In the genomic region with DNA sequence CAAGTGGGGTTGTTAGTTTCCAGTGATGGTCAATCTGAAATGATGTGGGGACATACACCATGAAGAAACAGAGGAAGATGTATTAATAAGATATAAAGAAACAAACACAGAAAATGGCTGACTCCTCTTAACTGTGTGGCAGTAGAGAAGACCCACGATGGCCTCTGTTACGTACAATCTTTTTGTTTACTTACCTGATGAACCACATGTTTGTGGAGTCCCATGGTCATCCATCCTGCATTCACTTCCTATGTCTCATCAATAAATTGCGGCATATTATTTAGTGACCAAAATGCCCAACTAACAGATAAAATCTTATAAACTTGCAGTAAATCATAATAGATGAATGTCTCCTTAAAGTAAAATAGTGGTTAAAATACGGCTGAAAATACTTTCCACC, we compare ENCODE assay signal across 10 cellular contexts.
"Had no signal": no experiment of that assay in that cellular context is flagged by ENCODE, and none has a peak within 500 bp of the region (broad histone marks: within the 10 kb centered on the region; RNA-seq: fewer than 3 reads in every experiment).

No MANE protein-coding gene starts in this region.

- H3K27ac ChIP-seq: GM23248, HL-60, KMS-11 had no signal

- H3K4me1 Mint-ChIP-seq: IgD-negative memory B cell had no signal

- H3K9ac ChIP-seq: GM23248, KMS-11 had no signal

- H3K4me1 ChIP-seq: HAP-1 had no signal

- H3K36me3 ChIP-seq: HAP-1 had no signal

- H2AFZ ChIP-seq: GM23248 had no signal

- H3K27ac Mint-ChIP-seq: HFFc6, IgD-negative memory B cell had no signal

- H3K4me3 Mint-ChIP-seq: HFFc6, IgD-negative memory B cell had no signal

- FAIRE-seq: HepG2 had no signal

- H3K9me3 ChIP-seq: HAP-1 had no signal

- DNase-seq: GM23248, H7, HFFc6, KBM-7 had no signal

- H3K4me3 ChIP-seq: GM23248, HAP-1 had no signal

- ATAC-seq: HCT116, HepG2 had no signal

- H3K4me2 ChIP-seq: KMS-11 had no signal
